Comparison of ENCODE assay signal across 1 cellular context in genomic region chr20:1393507-1393882, GRCh38.
TF ChIP-seq lines count a peak whose summit lies in the region.

No MANE protein-coding gene starts in this region.

TF ChIP-seq in HEK293, 187 proteins besides CTCF, POLR2A, EP300 and RAD21 (continued from another document):
- TF ChIP-seq ZFHX2 (tag by site-specific recombination; conservative IDR thresholded peaks at IDR 0.05), result no peak
- TF ChIP-seq ZNF292 (tag by site-specific recombination; IDR thresholded peaks at IDR 0.05; ENCODE audit: borderline replicate concordance, low read depth), result no peak
- TF ChIP-seq MZF1 (tag by site-specific recombination; IDR thresholded peaks at IDR 0.05; ENCODE audit: borderline replicate concordance), result no peak
- TF ChIP-seq SCRT2 (tag by site-specific recombination; IDR thresholded peaks at IDR 0.05), result 0 out of 2 replicates have a peak, but pooled peaks have one; percentile 0
- TF ChIP-seq ZFP37 (tag by site-specific recombination; IDR thresholded peaks at IDR 0.05), result no peak
- TF ChIP-seq ZNF830 (tag by site-specific recombination; IDR thresholded peaks at IDR 0.05; ENCODE audit: low read depth), result no peak
- TF ChIP-seq KLF17 (tag by site-specific recombination; IDR thresholded peaks at IDR 0.05), result no peak
